ENCODE assay signal across 12 cellular contexts in genomic region chr7:80498481-80499349, GRCh38. TPM values are rescaled to one million over a fixed set of nuclear protein-coding genes. Genes with fewer than 3 reads are reported as not detected.
DNase-seq lines count a peak whose midpoint lies in the region; ATAC-seq and TF ChIP-seq lines count a peak whose summit lies in the region.
"Had no signal": no experiment of that assay in that cellular context is flagged by ENCODE, and none has a peak within 500 bp of the region (broad histone marks: within the 10 kb centered on the region; RNA-seq: fewer than 3 reads in every experiment).

No MANE protein-coding gene starts in this region.

- H3K4me3 ChIP-seq in cardiac muscle cell, result no peak overlapping the region

- DNase-seq in amniotic epithelial cell (ENCODE audit: low read depth) (peak; percentile 63), cardiac muscle cell (ENCODE audit: low read depth in 1 of 2, low spot score in 1 of 2) (peak in 1 of 2 donors; percentile 65), renal cortical epithelial cell (ENCODE audit: low read depth) (peak; percentile 71), mucosa of gallbladder (ENCODE audit: low spot score) (no peak), NCI-H1417 treated with DMSO at 0.1 percent for 48 hours (lab: John Stamatoyannopoulos, UW) (no peak)
- DNase-seq: CD8-positive, alpha-beta T cell; naive B cell had no signal

- H3K27ac ChIP-seq in cardiac muscle cell, result peak overlapping the region; percentile 22

- no peaks in the 10 kb centered on the region for H3K9me3 ChIP-seq in cardiac muscle cell (ENCODE audit: low read depth)

- ATAC-seq in GM18868 (IDR thresholded peaks at IDR 0.05; ENCODE audit: unreplicated experiment) (peak; percentile 50), GM21528 (IDR thresholded peaks at IDR 0.05; ENCODE audit: low FRiP score, unreplicated experiment) (no peak), GM21526 (IDR thresholded peaks at IDR 0.05; ENCODE audit: low FRiP score, unreplicated experiment) (no peak)
- ATAC-seq: CD8-positive, alpha-beta T cell had no signal

- no peak for TF ChIP-seq CTCF in cardiac muscle cell (IDR thresholded peaks at IDR 0.05; ENCODE audit: low read depth, low read length)

- H3K36me3 ChIP-seq in cardiac muscle cell, result no peaks in the 10 kb centered on the region

- peaks cover 23% of the 10 kb centered on the region for H3K4me1 ChIP-seq in cardiac muscle cell (ENCODE audit: low read depth)

- H3K27me3 ChIP-seq in cardiac muscle cell, result no peaks in the 10 kb centered on the region

RNA-seq across cellular contexts. Expression of gene GNAT3, which starts 13.1 kb away (rescaled TPM):
- total RNA-seq in cardiac muscle cell (not detected in 2 replicates), renal cortical epithelial cell (not detected in 2 replicates), mucosa of gallbladder (1.2 TPM)
- not detected in 2 replicates for polyA plus RNA-seq in cardiac muscle cell
- total RNA-seq: CD8-positive, alpha-beta T cell; glomerular endothelial cell; temporal lobe had no signal

Comparison
In these comparisons a context has a peak if more than half of its experiments do, and no peak if none do; other contexts are left out.
1. DNase-seq: peak in amniotic epithelial cell (single experiment) and renal cortical epithelial cell (single experiment); none in mucosa of gallbladder (single experiment) and NCI-H1417 treated with DMSO at 0.1 percent for 48 hours (single experiment).